In the genomic region with DNA sequence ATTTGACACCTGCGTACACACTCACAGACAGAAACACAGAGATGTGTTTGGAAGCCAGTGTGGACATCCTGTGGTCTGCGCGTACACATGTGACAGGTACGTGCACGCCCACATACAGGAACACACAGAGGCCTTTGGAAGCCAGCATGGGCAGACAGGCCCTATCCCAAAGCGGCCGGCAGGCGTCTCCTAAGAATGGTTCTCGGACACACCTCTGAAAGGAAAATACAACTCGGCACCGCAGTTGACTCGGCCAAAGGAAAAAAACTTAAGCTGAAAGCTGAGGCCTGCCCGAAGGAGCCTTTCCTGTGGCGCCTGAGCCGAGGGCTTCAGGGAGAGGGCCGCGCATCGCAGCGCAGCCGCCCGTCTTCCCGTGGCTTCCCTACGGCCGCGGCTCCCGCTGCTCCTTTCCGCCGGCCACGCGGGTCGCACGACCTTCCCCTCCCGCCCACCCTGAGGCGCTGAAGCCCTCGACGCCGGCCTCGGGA, we compare ENCODE assay signal across 1 cellular context.
A peak's percentile ranks its signal among the peaks of the same experiment; 100 is the strongest.
TF ChIP-seq lines count a peak whose summit lies in the region.

No MANE protein-coding gene starts in this region.

TF ChIP-seq in HepG2, 621 proteins besides CTCF, POLR2A, EP300 and RAD21 (continued from another document and continues in another):
- TF ChIP-seq, protein P1, sequence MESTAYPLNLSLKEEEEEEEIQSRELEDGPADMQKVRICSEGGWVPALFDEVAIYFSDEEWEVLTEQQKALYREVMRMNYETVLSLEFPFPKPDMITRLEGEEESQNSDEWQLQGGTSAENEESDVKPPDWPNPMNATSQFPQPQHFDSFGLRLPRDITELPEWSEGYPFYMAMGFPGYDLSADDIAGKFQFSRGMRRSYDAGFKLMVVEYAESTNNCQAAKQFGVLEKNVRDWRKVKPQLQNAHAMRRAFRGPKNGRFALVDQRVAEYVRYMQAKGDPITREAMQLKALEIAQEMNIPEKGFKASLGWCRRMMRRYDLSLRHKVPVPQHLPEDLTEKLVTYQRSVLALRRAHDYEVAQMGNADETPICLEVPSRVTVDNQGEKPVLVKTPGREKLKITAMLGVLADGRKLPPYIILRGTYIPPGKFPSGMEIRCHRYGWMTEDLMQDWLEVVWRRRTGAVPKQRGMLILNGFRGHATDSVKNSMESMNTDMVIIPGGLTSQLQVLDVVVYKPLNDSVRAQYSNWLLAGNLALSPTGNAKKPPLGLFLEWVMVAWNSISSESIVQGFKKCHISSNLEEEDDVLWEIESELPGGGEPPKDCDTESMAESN (CRISPR knock-in tag; conservative IDR thresholded peaks at IDR 0.05) = no peak; the same call in 1 of the 2 replicates
- TF ChIP-seq MXI1 (IDR thresholded peaks at IDR 0.05; ENCODE audit: borderline replicate concordance, low read depth, low read length) (0 out of 3 replicates have a peak, but pooled peaks have one; percentile 65), ZNF260 (CRISPR knock-in tag; IDR thresholded peaks at IDR 0.05; ENCODE audit: borderline replicate concordance, low read depth) (no peak), ZNF20 (CRISPR knock-in tag; IDR thresholded peaks at IDR 0.05) (no peak), ZNF543 (CRISPR knock-in tag; IDR thresholded peaks at IDR 0.05) (no peak), ZNF276 (CRISPR knock-in tag; IDR thresholded peaks at IDR 0.05; ENCODE audit: low read depth) (no peak), ZFX (CRISPR knock-in tag; IDR thresholded peaks at IDR 0.05; ENCODE audit: low read depth) (peak; percentile 58), KMT2B (CRISPR knock-in tag; IDR thresholded peaks at IDR 0.05) (peak; percentile 35; the same call in 1 of the 2 replicates), ZNF432 (CRISPR knock-in tag; IDR thresholded peaks at IDR 0.05; ENCODE audit: borderline replicate concordance) (no peak), ZKSCAN1 (IDR thresholded peaks at IDR 0.05; ENCODE audit: low read length) (no peak), KAT2B (IDR thresholded peaks at IDR 0.05; ENCODE audit: borderline replicate concordance, low read depth, low read length) (no peak), ARNT2 (CRISPR knock-in tag; IDR thresholded peaks at IDR 0.05; ENCODE audit: low read depth) (no peak), CCDC6 (CRISPR knock-in tag; IDR thresholded peaks at IDR 0.05) (no peak), ZNF660 (CRISPR knock-in tag; IDR thresholded peaks at IDR 0.05; ENCODE audit: borderline replicate concordance, low read depth) (no peak), MLXIP (CRISPR knock-in tag; IDR thresholded peaks at IDR 0.05; ENCODE audit: borderline replicate concordance) (no peak), ATF7 (IDR thresholded peaks at IDR 0.05) (no peak), ATF7 (CRISPR knock-in tag; IDR thresholded peaks at IDR 0.05) (no peak), HOXD1 (CRISPR knock-in tag; IDR thresholded peaks at IDR 0.05) (no peak), SALL1 (CRISPR knock-in tag; IDR thresholded peaks at IDR 0.05) (no peak; the same call in 1 of the 2 replicates), EHMT2 (IDR thresholded peaks at IDR 0.05; ENCODE audit: borderline replicate concordance, low read depth, low read length) (no peak), CSRNP2 (CRISPR knock-in tag; conservative IDR thresholded peaks at IDR 0.05; ENCODE audit: low read depth) (no peak), AHR (CRISPR knock-in tag; IDR thresholded peaks at IDR 0.05) (0 out of 2 replicates have a peak, but pooled peaks have one; percentile 34), ATF6 (CRISPR knock-in tag; conservative IDR thresholded peaks at IDR 0.05) (no peak), ELK4 (CRISPR knock-in tag; IDR thresholded peaks at IDR 0.05; ENCODE audit: borderline replicate concordance) (no peak), SRF (IDR thresholded peaks at IDR 0.05; ENCODE audit: low read depth, low read length) (no peak), NCOA1 (CRISPR knock-in tag; IDR thresholded peaks at IDR 0.05) (no peak), ZFP41 (CRISPR knock-in tag; IDR thresholded peaks at IDR 0.05; ENCODE audit: borderline replicate concordance) (no peak), EED (CRISPR knock-in tag; IDR thresholded peaks at IDR 0.05) (no peak), GTF3A (CRISPR knock-in tag; conservative IDR thresholded peaks at IDR 0.05) (no peak)
- TF ChIP-seq, protein P2, sequence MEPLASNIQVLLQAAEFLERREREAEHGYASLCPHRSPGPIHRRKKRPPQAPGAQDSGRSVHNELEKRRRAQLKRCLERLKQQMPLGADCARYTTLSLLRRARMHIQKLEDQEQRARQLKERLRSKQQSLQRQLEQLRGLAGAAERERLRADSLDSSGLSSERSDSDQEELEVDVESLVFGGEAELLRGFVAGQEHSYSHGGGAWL (CRISPR knock-in tag; IDR thresholded peaks at IDR 0.05) = 0 out of 2 replicates have a peak, but pooled peaks have one; percentile 27
- TF ChIP-seq, protein P3, sequence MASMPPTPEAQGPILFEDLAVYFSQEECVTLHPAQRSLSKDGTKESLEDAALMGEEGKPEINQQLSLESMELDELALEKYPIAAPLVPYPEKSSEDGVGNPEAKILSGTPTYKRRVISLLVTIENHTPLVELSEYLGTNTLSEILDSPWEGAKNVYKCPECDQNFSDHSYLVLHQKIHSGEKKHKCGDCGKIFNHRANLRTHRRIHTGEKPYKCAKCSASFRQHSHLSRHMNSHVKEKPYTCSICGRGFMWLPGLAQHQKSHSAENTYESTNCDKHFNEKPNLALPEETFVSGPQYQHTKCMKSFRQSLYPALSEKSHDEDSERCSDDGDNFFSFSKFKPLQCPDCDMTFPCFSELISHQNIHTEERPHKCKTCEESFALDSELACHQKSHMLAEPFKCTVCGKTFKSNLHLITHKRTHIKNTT (CRISPR knock-in tag; IDR thresholded peaks at IDR 0.05) = no peak
- TF ChIP-seq, protein P4, sequence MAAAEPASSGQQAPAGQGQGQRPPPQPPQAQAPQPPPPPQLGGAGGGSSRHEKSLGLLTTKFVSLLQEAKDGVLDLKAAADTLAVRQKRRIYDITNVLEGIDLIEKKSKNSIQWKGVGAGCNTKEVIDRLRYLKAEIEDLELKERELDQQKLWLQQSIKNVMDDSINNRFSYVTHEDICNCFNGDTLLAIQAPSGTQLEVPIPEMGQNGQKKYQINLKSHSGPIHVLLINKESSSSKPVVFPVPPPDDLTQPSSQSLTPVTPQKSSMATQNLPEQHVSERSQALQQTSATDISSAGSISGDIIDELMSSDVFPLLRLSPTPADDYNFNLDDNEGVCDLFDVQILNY (CRISPR knock-in tag; conservative IDR thresholded peaks at IDR 0.05) = 0 out of 2 replicates have a peak, but pooled peaks have one; percentile 40
- TF ChIP-seq, protein P5, sequence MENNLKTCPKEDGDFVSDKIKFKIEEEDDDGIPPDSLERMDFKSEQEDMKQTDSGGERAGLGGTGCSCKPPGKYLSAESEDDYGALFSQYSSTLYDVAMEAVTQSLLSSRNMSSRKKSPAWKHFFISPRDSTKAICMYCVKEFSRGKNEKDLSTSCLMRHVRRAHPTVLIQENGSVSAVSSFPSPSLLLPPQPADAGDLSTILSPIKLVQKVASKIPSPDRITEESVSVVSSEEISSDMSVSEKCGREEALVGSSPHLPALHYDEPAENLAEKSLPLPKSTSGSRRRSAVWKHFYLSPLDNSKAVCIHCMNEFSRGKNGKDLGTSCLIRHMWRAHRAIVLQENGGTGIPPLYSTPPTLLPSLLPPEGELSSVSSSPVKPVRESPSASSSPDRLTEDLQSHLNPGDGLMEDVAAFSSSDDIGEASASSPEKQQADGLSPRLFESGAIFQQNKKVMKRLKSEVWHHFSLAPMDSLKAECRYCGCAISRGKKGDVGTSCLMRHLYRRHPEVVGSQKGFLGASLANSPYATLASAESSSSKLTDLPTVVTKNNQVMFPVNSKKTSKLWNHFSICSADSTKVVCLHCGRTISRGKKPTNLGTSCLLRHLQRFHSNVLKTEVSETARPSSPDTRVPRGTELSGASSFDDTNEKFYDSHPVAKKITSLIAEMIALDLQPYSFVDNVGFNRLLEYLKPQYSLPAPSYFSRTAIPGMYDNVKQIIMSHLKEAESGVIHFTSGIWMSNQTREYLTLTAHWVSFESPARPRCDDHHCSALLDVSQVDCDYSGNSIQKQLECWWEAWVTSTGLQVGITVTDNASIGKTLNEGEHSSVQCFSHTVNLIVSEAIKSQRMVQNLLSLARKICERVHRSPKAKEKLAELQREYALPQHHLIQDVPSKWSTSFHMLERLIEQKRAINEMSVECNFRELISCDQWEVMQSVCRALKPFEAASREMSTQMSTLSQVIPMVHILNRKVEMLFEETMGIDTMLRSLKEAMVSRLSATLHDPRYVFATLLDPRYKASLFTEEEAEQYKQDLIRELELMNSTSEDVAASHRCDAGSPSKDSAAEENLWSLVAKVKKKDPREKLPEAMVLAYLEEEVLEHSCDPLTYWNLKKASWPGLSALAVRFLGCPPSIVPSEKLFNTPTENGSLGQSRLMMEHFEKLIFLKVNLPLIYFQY (CRISPR knock-in tag; IDR thresholded peaks at IDR 0.05; ENCODE audit: borderline replicate concordance) = no peak
- TF ChIP-seq, protein P6, sequence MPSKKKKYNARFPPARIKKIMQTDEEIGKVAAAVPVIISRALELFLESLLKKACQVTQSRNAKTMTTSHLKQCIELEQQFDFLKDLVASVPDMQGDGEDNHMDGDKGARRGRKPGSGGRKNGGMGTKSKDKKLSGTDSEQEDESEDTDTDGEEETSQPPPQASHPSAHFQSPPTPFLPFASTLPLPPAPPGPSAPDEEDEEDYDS (CRISPR knock-in tag; IDR thresholded peaks at IDR 0.05) = no peak
